1 cellular context compared by ENCODE assay signal in genomic region chr7:27221201-27221797, GRCh38.
TF ChIP-seq lines count a peak whose summit lies in the region.

No MANE protein-coding gene starts in this region.

TF ChIP-seq in GM12878, 131 proteins besides CTCF, POLR2A, EP300 and RAD21:
- TF ChIP-seq RCOR1 (conservative IDR thresholded peaks at IDR 0.05; ENCODE audit: low read depth, low read length): no peak
- TF ChIP-seq ATF2 (IDR thresholded peaks at IDR 0.05; ENCODE audit: low read length): no peak
- no peak for TF ChIP-seq RFX5 (IDR thresholded peaks at IDR 0.05; ENCODE audit: low read depth, low read length)
- TF ChIP-seq RBBP5 (conservative IDR thresholded peaks at IDR 0.05): no peak
- no peak for TF ChIP-seq BCLAF1 (IDR thresholded peaks at IDR 0.05)
- no peak for TF ChIP-seq PAX8 (IDR thresholded peaks at IDR 0.05)
- TF ChIP-seq POLR2AphosphoS5 (IDR thresholded peaks at IDR 0.05; ENCODE audit: low read length): no peak
- TF ChIP-seq CEBPB (IDR thresholded peaks at IDR 0.05; ENCODE audit: borderline replicate concordance in 1 of 2, low read depth in 2 of 2, low read length in 2 of 2): no peak
- TF ChIP-seq MLLT1 (IDR thresholded peaks at IDR 0.05): no peak
- no peak for TF ChIP-seq USF2 (IDR thresholded peaks at IDR 0.05; ENCODE audit: borderline replicate concordance, low read depth, low read length)
- TF ChIP-seq YBX1 (IDR thresholded peaks at IDR 0.05): no peak
- TF ChIP-seq SMARCA5 (IDR thresholded peaks at IDR 0.05): no peak
- no peak for TF ChIP-seq IRF4 (IDR thresholded peaks at IDR 0.05; ENCODE audit: low read depth, low read length)
- no peak for TF ChIP-seq CBFB (IDR thresholded peaks at IDR 0.05; ENCODE audit: low read depth)
- TF ChIP-seq BCL11A (IDR thresholded peaks at IDR 0.05; ENCODE audit: low read depth, low read length): no peak
- no peak for TF ChIP-seq SREBF2 (IDR thresholded peaks at IDR 0.05; ENCODE audit: low read length)
- TF ChIP-seq ZBTB11 (CRISPR knock-in tag; IDR thresholded peaks at IDR 0.05): no peak
- TF ChIP-seq ZNF274 (IDR thresholded peaks at IDR 0.05; ENCODE audit: insufficient read depth, insufficient read length): no peak
- TF ChIP-seq SMC3 (IDR thresholded peaks at IDR 0.05; ENCODE audit: borderline replicate concordance, low read length): no peak
- TF ChIP-seq WRNIP1 (IDR thresholded peaks at IDR 0.05; ENCODE audit: borderline replicate concordance, low read depth, low read length): no peak
TF ChIP-seq in GM12878: peak in this region for 0.
